ENCODE assay signal across 13 cellular contexts in the genomic region with DNA sequence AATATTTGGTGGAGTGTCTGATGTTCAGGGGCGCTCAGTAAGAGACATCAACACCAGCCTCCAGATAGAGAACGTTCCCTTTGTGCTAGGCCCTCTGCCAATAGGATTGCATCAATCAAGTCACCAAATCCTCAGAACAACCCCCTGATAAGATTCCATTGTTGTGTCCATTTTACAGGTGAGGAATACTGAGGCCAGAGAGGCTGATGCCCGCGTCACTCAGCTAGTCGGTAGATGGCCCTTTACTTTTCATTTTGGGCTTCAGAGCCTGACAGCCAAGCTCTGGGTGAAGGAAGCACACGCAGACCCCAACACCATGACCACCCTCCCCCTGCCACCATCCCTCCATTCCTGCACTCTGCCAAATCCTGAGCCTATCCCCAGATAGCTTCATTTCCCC.
DNase-seq lines count a peak whose midpoint lies in the region; ATAC-seq, FAIRE-seq and TF ChIP-seq lines count a peak whose summit lies in the region.
"Had no signal": no experiment of that assay in that cellular context is flagged by ENCODE, and none has a peak within 500 bp of the region (broad histone marks: within the 10 kb centered on the region; RNA-seq: fewer than 3 reads in every experiment).

No MANE protein-coding gene starts in this region.

- no peak for TF ChIP-seq EP300 in HepG2 (IDR thresholded peaks at IDR 0.05; ENCODE audit: low read depth in 2 of 2, low read length in 2 of 2)
- no peak for TF ChIP-seq EP300 in HepG2 (CRISPR knock-in tag; IDR thresholded peaks at IDR 0.05; ENCODE audit: borderline replicate concordance)
- no peak for TF ChIP-seq EP300 in K562 (IDR thresholded peaks at IDR 0.05; ENCODE audit: low read length)
- no peak for TF ChIP-seq EP300 in esophagus muscularis mucosa (IDR thresholded peaks at IDR 0.05)

- FAIRE-seq in HepG2 (lab: Jason Lieb, UNC) (no peak), K562 (lab: Jason Lieb, UNC) (no peak)
- FAIRE-seq: A549 had no signal

- no peak for DNase-seq in HepG2 (ENCODE audit: low spot score)
- no peak for DNase-seq in right lobe of liver
- DNase-seq in K562 (ENCODE audit: extremely low read depth in 1 of 4, low spot score in 3 of 4): no peak
- peak; percentile 82 for DNase-seq in esophagus muscularis mucosa (ENCODE audit: extremely low spot score)
- DNase-seq in GM10266 (ENCODE audit: extremely low spot score): no peak
- DNase-seq in NOMO-1 treated with DMSO at 0.1 percent for 48 hours (lab: John Stamatoyannopoulos, UW; ENCODE audit: unreplicated experiment): no peak
- DNase-seq in left lobe of liver (ENCODE audit: low spot score): no peak
- DNase-seq: COR-L47, GF-D8 had no signal

- TF ChIP-seq RAD21 in HepG2 (CRISPR knock-in tag; IDR thresholded peaks at IDR 0.05) (no peak), K562 (CRISPR knock-in tag; conservative IDR thresholded peaks at IDR 0.05 in 1 of 2, IDR thresholded peaks at IDR 0.05 in 1 of 2) (no peak)

- H3K79me2 ChIP-seq in HepG2 (ENCODE audit: insufficient read depth, low read length): no peaks in the 10 kb centered on the region
- no peaks in the 10 kb centered on the region for H3K79me2 ChIP-seq in K562 (ENCODE audit: control insufficient read depth, insufficient read depth, low read length)

- ATAC-seq in HepG2 (no peak), right lobe of liver (no peak), K562 (no peak), left lobe of liver (no peak)
- ATAC-seq: A549; CD8-positive, alpha-beta T cell; HCT116 had no signal

- CTCF ChIA-PET in HepG2 (lab: Yijun Ruan, JAX; ENCODE audit: low intra/inter-chr PET ratio, low total read pairs): no interaction called here
- CTCF ChIA-PET in K562 (lab: Yijun Ruan, JAX; ENCODE audit: low intra/inter-chr PET ratio): no interaction called here

- H3K36me3 ChIP-seq in HepG2 (replicated peaks in 1 of 2; ENCODE audit: control insufficient read depth in 1 of 2, insufficient read depth in 2 of 2, low read length in 2 of 2): no peaks in the 10 kb centered on the region
- no peaks in the 10 kb centered on the region for H3K36me3 ChIP-seq in right lobe of liver
- H3K36me3 ChIP-seq in K562 (ENCODE audit: control insufficient read depth, insufficient read depth, low read length): no peaks in the 10 kb centered on the region
- H3K36me3 ChIP-seq in esophagus muscularis mucosa: no peaks in the 10 kb centered on the region

- H3K4me2 ChIP-seq in HepG2 (ENCODE audit: low read depth, low read length): no peak overlapping the region
- H3K4me2 ChIP-seq in K562 (ENCODE audit: insufficient read depth, low read length): no peak overlapping the region
- H3K4me2 ChIP-seq: A549 had no signal

- no peak overlapping the region for H3K27ac ChIP-seq in HepG2 (ENCODE audit: extremely low read length, insufficient read depth, low read length)
- no peak overlapping the region for H3K27ac ChIP-seq in right lobe of liver
- no peak overlapping the region for H3K27ac ChIP-seq in K562 (ENCODE audit: extremely low read depth, low read depth, low read length)
- no peak overlapping the region for H3K27ac ChIP-seq in esophagus muscularis mucosa (replicated peaks in 1 of 4)
- H3K27ac ChIP-seq: A549, HL-60 had no signal

- H3K9me3 ChIP-seq in HepG2 (ENCODE audit: low read length) (no peaks in the 10 kb centered on the region), right lobe of liver (no peaks in the 10 kb centered on the region), K562 (replicated peaks; ENCODE audit: control insufficient read depth, insufficient read depth, low read depth, low read length) (no peaks in the 10 kb centered on the region), esophagus muscularis mucosa (no peaks in the 10 kb centered on the region)
- H3K9me3 ChIP-seq: A549 had no signal

- H3K9me1 ChIP-seq in K562 (ENCODE audit: control insufficient read depth, insufficient read depth, low read length): no peaks in the 10 kb centered on the region

- H3K4me1 ChIP-seq in HepG2 (ENCODE audit: insufficient read depth, low read length) (no peaks in the 10 kb centered on the region), right lobe of liver (no peaks in the 10 kb centered on the region), K562 (replicated peaks in 1 of 2; ENCODE audit: control insufficient read depth in 2 of 2, insufficient read depth in 2 of 2, low read length in 2 of 2) (no peaks in the 10 kb centered on the region), esophagus muscularis mucosa (no peaks in the 10 kb centered on the region)
- H3K4me1 ChIP-seq: A549 had no signal

- no peak overlapping the region for H3K4me3 ChIP-seq in HepG2 (replicated peaks in 1 of 3; ENCODE audit: insufficient read depth in 1 of 3, low read depth in 2 of 3, low read length in 3 of 3)
- no peak overlapping the region for H3K4me3 ChIP-seq in right lobe of liver
- H3K4me3 ChIP-seq in K562: no peak overlapping the region
- H3K4me3 ChIP-seq in esophagus muscularis mucosa: no peak overlapping the region
- H3K4me3 ChIP-seq: A549 had no signal

- TF ChIP-seq CTCF in HepG2 (CRISPR knock-in tag; IDR thresholded peaks at IDR 0.05) (no peak), right lobe of liver (IDR thresholded peaks at IDR 0.05) (no peak), K562 (IDR thresholded peaks at IDR 0.05 in 2 of 3, conservative IDR thresholded peaks at IDR 0.05 in 1 of 3; ENCODE audit: insufficient read depth in 2 of 3, low read depth in 1 of 3, low read length in 3 of 3) (no peak), esophagus muscularis mucosa (IDR thresholded peaks at IDR 0.05) (no peak), GM10266 (IDR thresholded peaks at IDR 0.05; ENCODE audit: control insufficient read depth, insufficient read depth, low read depth, missing control alignments) (no peak)

- WGBS in HepG2 (ENCODE audit: low lambda C conversion rate): 48% methylated on average over 6 of the region's 6 CpGs
- WGBS in right lobe of liver (ENCODE audit: insufficient coverage, low coverage, low lambda C conversion rate, missing lambda C conversion rate): 69% methylated on average over 6 of the region's 6 CpGs
- WGBS in K562 (ENCODE audit: insufficient coverage, low coverage, missing lambda C conversion rate): 0% methylated on average over 6 of the region's 6 CpGs
- WGBS in esophagus muscularis mucosa: 90% methylated on average over 6 of the region's 6 CpGs

- BruUV-seq in HepG2 (replicated peaks; lab: Mats Ljungman, UMichigan) (no TSS peak), K562 (replicated peaks; lab: Mats Ljungman, UMichigan) (no TSS peak)

- H3K9ac ChIP-seq in HepG2 (ENCODE audit: insufficient read depth, low read depth, low read length) (no peak overlapping the region), K562 (ENCODE audit: insufficient read depth in 1 of 2, low read depth in 2 of 2, low read length in 2 of 2) (no peak overlapping the region)

- 0 out of 5 replicates have a peak, but pooled peaks cover 0 to 10% of the 10 kb centered on the region in 2 experiments for H3K27me3 ChIP-seq in HepG2 (ENCODE audit: control insufficient read depth in 1 of 2, insufficient read depth in 2 of 2, low read length in 2 of 2)
- H3K27me3 ChIP-seq in right lobe of liver: no peaks in the 10 kb centered on the region
- peaks cover 4 to 25% of the 10 kb centered on the region in 2 experiments; a peak in 2 of 5 replicates for H3K27me3 ChIP-seq in K562 (ENCODE audit: control insufficient read depth in 2 of 2, insufficient read depth in 2 of 2, low read length in 2 of 2)
- peaks cover 0 to 43% (median 0%) of the 10 kb centered on the region in 4 donors for H3K27me3 ChIP-seq in esophagus muscularis mucosa

- POLR2A ChIA-PET in HepG2 (lab: Yijun Ruan, JAX): no interaction called here
- POLR2A ChIA-PET in K562 (lab: Yijun Ruan, JAX): interaction anchor here (0.6 kb wide), 1 partner anchor 714 kb away, joined by 3 read pairs; no protein-coding TSS in a partner anchor

- no peak for TF ChIP-seq POLR2A in HepG2 (IDR thresholded peaks at IDR 0.05; ENCODE audit: insufficient read depth in 1 of 2, low read depth in 2 of 2, low read length in 2 of 2)
- no peak for TF ChIP-seq POLR2A in right lobe of liver (IDR thresholded peaks at IDR 0.05)
- TF ChIP-seq POLR2A in K562 (conservative IDR thresholded peaks at IDR 0.05): no peak
- no peak for TF ChIP-seq POLR2A in esophagus muscularis mucosa (IDR thresholded peaks at IDR 0.05; ENCODE audit: low read depth)

- H2AFZ ChIP-seq in HepG2 (ENCODE audit: low read length) (no peak overlapping the region), K562 (ENCODE audit: low read depth, low read length) (no peak overlapping the region)

- no peaks in the 10 kb centered on the region for H4K20me1 ChIP-seq in HepG2 (ENCODE audit: insufficient read depth, low read length)
- H4K20me1 ChIP-seq in K562 (replicated peaks; ENCODE audit: control insufficient read depth, insufficient read depth, low read length): no peaks in the 10 kb centered on the region

- intact Hi-C loops in HepG2 (cut with micrococcal nuclease; ENCODE audit: unreplicated experiment) (no loop called here), right lobe of liver (cut with DNase I) (no loop called here), K562 (cut with micrococcal nuclease) (no loop called here), esophagus muscularis mucosa (cut with DNase I) (no loop called here)

- in situ Hi-C loops in HepG2 (cut with HindIII; ENCODE audit: extremely low pct_ligation_motif_present, low pct_unique_long_range_greater_than_20kb) (no loop called here), K562 (cut with MboI) (no loop called here)

TF ChIP-seq in HepG2, 621 proteins besides CTCF, POLR2A, EP300 and RAD21 (continues in another document):
- peak; percentile 59 for TF ChIP-seq ZNF629 (CRISPR knock-in tag; conservative IDR thresholded peaks at IDR 0.05)

TF ChIP-seq in K562, 482 proteins besides CTCF, POLR2A, EP300 and RAD21:
- TF ChIP-seq BCOR (IDR thresholded peaks at IDR 0.05) (peak; percentile 44; the same call in 1 of the 2 replicates), GTF2E2 (tag; IDR thresholded peaks at IDR 0.05) (no peak), DPF2 (IDR thresholded peaks at IDR 0.05) (no peak), ZNF174 (CRISPR knock-in tag; IDR thresholded peaks at IDR 0.05) (no peak), KDM1A (IDR thresholded peaks at IDR 0.05) (0 out of 4 replicates have a peak, but pooled peaks of 1 of the 2 experiments have one; percentile 26), ADNP (tag; IDR thresholded peaks at IDR 0.05) (peak; percentile 33; the same call in 1 of the 2 replicates), RBM25 (IDR thresholded peaks at IDR 0.05; ENCODE audit: low read depth, low read length, severe bottlenecking) (peak; percentile 77)
TF ChIP-seq in K562: peak in this region for 4.
